In the genomic region with DNA sequence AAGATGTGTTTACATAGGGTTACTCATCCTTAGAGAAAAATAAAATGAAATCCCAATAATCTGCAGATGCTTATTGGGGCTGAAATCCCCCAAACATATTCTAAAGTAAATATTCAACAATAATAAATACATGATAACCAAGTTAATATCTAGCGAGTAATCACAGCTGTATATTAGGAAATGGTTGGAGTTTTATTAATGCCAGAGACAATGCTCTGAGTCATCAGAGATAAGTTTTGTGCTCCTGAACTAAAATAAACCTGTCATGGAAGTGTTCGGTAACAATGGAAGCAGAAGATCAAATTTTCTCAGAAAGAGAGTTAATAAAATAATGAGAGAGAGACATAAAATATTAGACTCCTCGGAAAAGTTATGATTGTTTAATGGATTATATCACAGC, we compare ENCODE assay signal across 31 cellular contexts.
"Had no signal": no experiment of that assay in that cellular context is flagged by ENCODE, and none has a peak within 500 bp of the region (broad histone marks: within the 10 kb centered on the region; RNA-seq: fewer than 3 reads in every experiment).

No MANE protein-coding gene starts in this region.

- H3K4me2 ChIP-seq: SK-N-SH had no signal

- H3K9me3 Mint-ChIP-seq: activated CD8-positive, alpha-beta T cell treated with anti-CD3 and anti-CD28 coated beads for 36 hours; activated naive CD8-positive, alpha-beta T cell treated with anti-CD3 and anti-CD28 coated beads, Interleukin-2, amount 10 ng/mL, durations not matched to agents 7 days and 5 days; activated T-cell treated with anti-CD3 and anti-CD28 coated beads, Interleukin-2, amount 50 U/mL, for 72 hours; activated T-helper 2 cell treated with anti-CD3 and anti-CD28 coated beads, Interferon-gamma antibody, Interleukin-2, Interleukin-4, amounts not matched to agents 10 μg/mL and 5 μg/mL and 100 μg/mL, durations not matched to agents 14 hours and 24 hours and 36 hours had no signal

- H3K36me3 ChIP-seq: ascending aorta, MG63 had no signal

- H3K27me3 ChIP-seq: ascending aorta, body of pancreas, MG63 had no signal

- H3K27ac Mint-ChIP-seq: activated CD8-positive, alpha-beta T cell treated with anti-CD3 and anti-CD28 coated beads for 36 hours; activated naive CD8-positive, alpha-beta T cell treated with anti-CD3 and anti-CD28 coated beads, Interleukin-2, amount 10 ng/mL, durations not matched to agents 7 days and 5 days; activated T-cell treated with anti-CD3 and anti-CD28 coated beads, Interleukin-2, amount 50 U/mL, for 72 hours; activated T-helper 2 cell treated with anti-CD3 and anti-CD28 coated beads, Interferon-gamma antibody, Interleukin-2, Interleukin-4, amounts not matched to agents 10 μg/mL and 5 μg/mL and 100 μg/mL, durations not matched to agents 14 hours and 24 hours and 36 hours had no signal

- H3K4me3 ChIP-seq: ascending aorta, body of pancreas, MG63 had no signal

- H3K4me1 Mint-ChIP-seq: activated naive CD8-positive, alpha-beta T cell treated with anti-CD3 and anti-CD28 coated beads, Interleukin-2, amount 10 ng/mL, durations not matched to agents 7 days and 5 days had no signal

- H3K9me2 ChIP-seq: SK-N-SH had no signal

- H3K27ac ChIP-seq: ascending aorta, body of pancreas, VCaP had no signal

- H3K27me3 Mint-ChIP-seq: activated CD8-positive, alpha-beta T cell treated with anti-CD3 and anti-CD28 coated beads for 36 hours; activated naive CD8-positive, alpha-beta T cell treated with anti-CD3 and anti-CD28 coated beads, Interleukin-2, amount 10 ng/mL, durations not matched to agents 7 days and 5 days had no signal

- H3K9me3 ChIP-seq: ascending aorta, body of pancreas, MG63, SK-N-SH had no signal

- DNase-seq: activated CD4-positive, alpha-beta T cell treated with anti-CD3 and anti-CD28 coated beads, Interleukin-2, amount 50 U/mL, for 1 hour; activated CD4-positive, CD25-positive, alpha-beta regulatory T cell; activated CD8-positive, alpha-beta memory T cell treated with anti-CD3 and anti-CD28 coated beads, Interleukin-2, amount 50 U/mL, for 4 hours; activated CD8-positive, alpha-beta T cell treated with anti-CD3 and anti-CD28 coated beads for 36 hours; activated gamma-delta T cell treated with Interleukin-2 at 50 U/mL for 16 hours; activated naive CD4-positive, alpha-beta T cell treated with anti-CD3 and anti-CD28 coated beads, Interleukin-2, amount 50 U/mL, for 16 hours; activated naive CD8-positive, alpha-beta T cell treated with anti-CD3 and anti-CD28 coated beads, Interleukin-2, amount 10 ng/mL, durations not matched to agents 7 days and 5 days; activated T-cell treated with anti-CD3 and anti-CD28 coated beads, Interleukin-2, amount 50 U/mL, for 72 hours; amniotic stem cell; body of pancreas; MG63; MV-4-11; NCI-H1092 treated with DMSO at 0.1 percent for 48 hours; NCI-H1417 treated with DMSO at 0.1 percent for 48 hours; NCI-H1694; NCI-H2029; NCI-H2107; NCI-H2171 treated with DMSO at 0.1 percent for 48 hours; NCI-H345; NCI-H510A; NCI-H69; NK-92 treated with Interleukin-12 subunit alpha and Interleukin-12 subunit beta, amount 100 ng/mL, for 24 hours; OCI-M1; RPMI8226; SK-N-SH; T-helper 1 cell had no signal

- H3K4me1 ChIP-seq: ascending aorta, body of pancreas had no signal

- H3K4me3 Mint-ChIP-seq: activated CD8-positive, alpha-beta T cell treated with anti-CD3 and anti-CD28 coated beads for 36 hours; activated naive CD8-positive, alpha-beta T cell treated with anti-CD3 and anti-CD28 coated beads, Interleukin-2, amount 10 ng/mL, durations not matched to agents 7 days and 5 days; activated T-cell treated with anti-CD3 and anti-CD28 coated beads, Interleukin-2, amount 50 U/mL, for 72 hours had no signal

- ATAC-seq: activated CD8-positive, alpha-beta T cell treated with anti-CD3 and anti-CD28 coated beads for 36 hours; activated T-cell treated with anti-CD3 and anti-CD28 coated beads, Interleukin-2, amount 50 U/mL, for 72 hours; body of pancreas; Panc1; Right ventricle myocardium inferior had no signal

- H3K9ac ChIP-seq: SK-N-SH had no signal

- H3K36me3 Mint-ChIP-seq: activated naive CD8-positive, alpha-beta T cell treated with anti-CD3 and anti-CD28 coated beads, Interleukin-2, amount 10 ng/mL, durations not matched to agents 7 days and 5 days had no signal
